Comparison of ENCODE assay signal across 24 cellular contexts in genomic region chr17:70739046-70739445, GRCh38.
"Had no signal": no experiment of that assay in that cellular context is flagged by ENCODE, and none has a peak within 500 bp of the region (broad histone marks: within the 10 kb centered on the region; RNA-seq: fewer than 3 reads in every experiment).

No MANE protein-coding gene starts in this region.

- H3K4me3 ChIP-seq: colonic mucosa, coronary artery, dorsolateral prefrontal cortex, esophagus muscularis mucosa, esophagus squamous epithelium, gastrocnemius medialis, gastroesophageal sphincter, heart left ventricle, heart right ventricle had no signal

- DNase-seq: colonic mucosa; cortex of kidney; dermis blood vessel endothelial cell; dorsolateral prefrontal cortex; effector CD4-positive, alpha-beta T cell; effector CD8-positive, alpha-beta T cell; effector memory CD4-positive, alpha-beta T cell; effector memory CD8-positive, alpha-beta T cell; endodermal cell; erythroblast; esophagus squamous epithelium; foreskin fibroblast; foreskin keratinocyte; foreskin melanocyte; gastrocnemius medialis; glutamatergic neuron; head of caudate nucleus; heart left ventricle; heart right ventricle had no signal

- H3K27ac ChIP-seq: colonic mucosa, coronary artery, dorsolateral prefrontal cortex, epithelial cell of prostate, esophagus muscularis mucosa, esophagus squamous epithelium, foreskin keratinocyte, gastrocnemius medialis, gastroesophageal sphincter, heart left ventricle, heart right ventricle had no signal

- H3K4me1 ChIP-seq: colonic mucosa, esophagus squamous epithelium, foreskin keratinocyte, gastrocnemius medialis, heart left ventricle, heart right ventricle had no signal

- H3K27me3 ChIP-seq: colonic mucosa, esophagus muscularis mucosa, gastrocnemius medialis, gastroesophageal sphincter, heart right ventricle had no signal

- H3K9me3 ChIP-seq: colonic mucosa, esophagus muscularis mucosa, esophagus squamous epithelium, gastrocnemius medialis, gastroesophageal sphincter, heart left ventricle, heart right ventricle had no signal

- ATAC-seq: effector memory CD8-positive, alpha-beta T cell; esophagus mucosa; foreskin keratinocyte; gastrocnemius medialis; gastroesophageal sphincter; heart left ventricle; heart right ventricle had no signal

- H3K36me3 ChIP-seq: colonic mucosa, esophagus muscularis mucosa, esophagus squamous epithelium, gastrocnemius medialis, gastroesophageal sphincter, heart left ventricle, heart right ventricle had no signal
